14 cellular contexts compared by ENCODE assay signal in genomic region chr22:37071850-37072592, GRCh38. TPM values are rescaled to one million over a fixed set of nuclear protein-coding genes. Genes with fewer than 3 reads are reported as not detected.
A peak's percentile ranks its signal among the peaks of the same experiment; 100 is the strongest.
DNase-seq lines count a peak whose midpoint lies in the region; ATAC-seq, FAIRE-seq and TF ChIP-seq lines count a peak whose summit lies in the region.
"Not testable (repeated sequence)": the region's sequence is repeated elsewhere in the genome, so short reads cannot be mapped to it uniquely, and the experiment has no call there.
"Had no signal": no experiment of that assay in that cellular context is flagged by ENCODE, and none has a peak within 500 bp of the region (broad histone marks: within the 10 kb centered on the region; RNA-seq: fewer than 3 reads in every experiment).

No MANE protein-coding gene starts in this region.

- intact Hi-C loops in GM12878 (cut with micrococcal nuclease; ENCODE audit: unreplicated experiment): not testable (repeated sequence)

- H3K9ac ChIP-seq in GM12878 (ENCODE audit: control insufficient read depth, insufficient read depth, low read length); H1 (replicated peaks in 1 of 4; ENCODE audit: extremely low read depth in 1 of 4, low read depth in 3 of 4, low read length in 3 of 4): not testable (repeated sequence)
- H3K9ac ChIP-seq in neuronal stem cell (ENCODE audit: low read depth, low read length, poor library complexity): peak overlapping the region; percentile 55

- not testable (repeated sequence) for H2BK20ac ChIP-seq in H1 (ENCODE audit: low read length)

- RAD21 ChIA-PET in GM12878 (lab: Charles Lee; ENCODE audit: unreplicated experiment): not testable (repeated sequence)

- H3K4me2 ChIP-seq in GM12878 (ENCODE audit: control insufficient read depth, insufficient read depth); H1 (ENCODE audit: insufficient read depth in 1 of 2, low read depth in 2 of 2, low read length in 2 of 2); neuronal stem cell (ENCODE audit: insufficient read depth, low read length, poor library complexity, severe bottlenecking): not testable (repeated sequence)

- not testable (repeated sequence) for H4K8ac ChIP-seq in H1 (ENCODE audit: extremely low read depth, insufficient read depth, low read length); neuronal stem cell (ENCODE audit: low read depth, low read length)

- SMC1A ChIA-PET in GM12878 (lab: Charles Lee; ENCODE audit: uncharacterized antibody, unreplicated experiment): not testable (repeated sequence)

- H2BK120ac ChIP-seq in H1 (replicated peaks; ENCODE audit: low read depth, low read length); neuronal stem cell (ENCODE audit: low read depth, low read length): not testable (repeated sequence)

- not testable (repeated sequence) for H2AFZ ChIP-seq in GM12878 (ENCODE audit: control insufficient read depth, low read depth, low read length); H1 (ENCODE audit: low read length); neuronal stem cell (ENCODE audit: low read length)

- not testable (repeated sequence) for H3K36me3 ChIP-seq in GM12878 (ENCODE audit: control insufficient read depth in 2 of 2, insufficient read depth in 2 of 2, low read length in 1 of 2); H1 (ENCODE audit: control insufficient read depth in 2 of 4, insufficient read depth in 4 of 4, low read length in 3 of 4); neuronal stem cell (replicated peaks in 1 of 2; ENCODE audit: control insufficient read depth in 2 of 2, insufficient read depth in 2 of 2, low read length in 2 of 2)

- H3K27me3 ChIP-seq in GM12878 (replicated peaks in 1 of 2; ENCODE audit: control insufficient read depth in 2 of 2, insufficient read depth in 2 of 2, low read length in 1 of 2): not testable (repeated sequence)
- H3K27me3 ChIP-seq in H1 (replicated peaks in 1 of 4; ENCODE audit: control insufficient read depth in 3 of 4, extremely low read depth in 1 of 4, insufficient read depth in 3 of 4, low read length in 3 of 4) (peaks cover 14 to 64% (median 53%) of the 10 kb centered on the region in 4 experiments), neuronal stem cell (ENCODE audit: control insufficient read depth in 3 of 3, insufficient read depth in 3 of 3, low read depth in 1 of 3, low read length in 3 of 3) (peaks cover 4 to 48% (median 46%) of the 10 kb centered on the region in 3 experiments)

- TF ChIP-seq RAD21 in GM12878 (IDR thresholded peaks at IDR 0.05; ENCODE audit: insufficient read depth, low read depth, low read length); H1 (IDR thresholded peaks at IDR 0.05 in 1 of 2, conservative IDR thresholded peaks at IDR 0.05 in 1 of 2; ENCODE audit: low read depth in 2 of 2, low read length in 2 of 2): not testable (repeated sequence)

- not testable (repeated sequence) for H3K18ac ChIP-seq in H1 (ENCODE audit: extremely low read depth, low read length); neuronal stem cell (ENCODE audit: low read length)

- 67% methylated on average over 5 of the region's 5 CpGs for WGBS in GM12878 (ENCODE audit: insufficient coverage, insufficient replicate concordance, low lambda C conversion rate, missing lambda C conversion rate)
- 86 to 100% methylated on average over 3 to 5 of the region's 5 CpGs for WGBS in H1 (ENCODE audit: extremely low coverage in 1 of 2, insufficient coverage in 1 of 2, insufficient read length in 1 of 2, insufficient replicate concordance in 2 of 2, low coverage in 1 of 2, low lambda C conversion rate in 2 of 2, missing lambda C conversion rate in 1 of 2), 2 experiments
- 100% methylated on average over 2 to 4 of the region's 5 CpGs for WGBS in neuronal stem cell (ENCODE audit: extremely low coverage in 2 of 2, insufficient read length in 2 of 2, insufficient replicate concordance in 1 of 2), 2 donors

- not testable (repeated sequence) for H4K5ac ChIP-seq in H1 (ENCODE audit: insufficient read length, low read depth, low read length)

- not testable (repeated sequence) for FAIRE-seq in GM12878 (lab: Jason Lieb, UNC); H1 (lab: Jason Lieb, UNC)

- H3K4me3 ChIP-seq in GM12878; H1 (ENCODE audit: extremely low read depth in 1 of 4, insufficient read depth in 2 of 4, low read depth in 3 of 4, low read length in 4 of 4); neuronal stem cell (ENCODE audit: low read length in 2 of 2): not testable (repeated sequence)

- not testable (repeated sequence) for H2BK15ac ChIP-seq in H1 (ENCODE audit: low read length); neuronal stem cell (ENCODE audit: low read length)

- ATAC-seq in GM12878: not testable (repeated sequence)

- H3K4ac ChIP-seq in H1 (replicated peaks; ENCODE audit: insufficient read length, low read depth, low read length); neuronal stem cell (ENCODE audit: low read length): not testable (repeated sequence)

- not testable (repeated sequence) for DNase-seq in HEK293T (ENCODE audit: extremely low spot score); GM12878 (ENCODE audit: low read depth, low spot score); H1 (ENCODE audit: low read depth in 1 of 2, low spot score in 2 of 2); neuronal stem cell (ENCODE audit: low spot score)

- not testable (repeated sequence) for H3K23ac ChIP-seq in H1 (ENCODE audit: insufficient read length)
- H3K23ac ChIP-seq in neuronal stem cell (ENCODE audit: low read depth, low read length, poor library complexity): peak overlapping the region; percentile 56

- not testable (repeated sequence) for H2BK5ac ChIP-seq in H1 (ENCODE audit: low read depth, low read length); neuronal stem cell (ENCODE audit: low read length)

- CTCF ChIA-PET in HEK293T (lab: Yijun Ruan, JAX); GM12878 (lab: Yijun Ruan, JAX): not testable (repeated sequence)
- CTCF ChIA-PET in H1 (lab: Charles Lee; ENCODE audit: partially characterized antibody): interaction anchor here (0.5 kb wide), 1 partner anchor 96 kb away, joined by 3 read pairs; no protein-coding TSS in a partner anchor

- not testable (repeated sequence) for BruUV-seq in GM12878 (replicated peaks; lab: Mats Ljungman, UMichigan)

- not testable (repeated sequence) for H2BK12ac ChIP-seq in H1 (ENCODE audit: low read depth, low read length); neuronal stem cell (ENCODE audit: low read length)

- in situ Hi-C loops in GM12878 (cut with MboI): not testable (repeated sequence)

- not testable (repeated sequence) for H3K79me2 ChIP-seq in GM12878 (ENCODE audit: control insufficient read depth, insufficient read depth, low read length); H1 (ENCODE audit: control insufficient read depth in 1 of 2, insufficient read depth in 2 of 2, low read length in 2 of 2)

- H3K9me3 ChIP-seq in GM12878 (replicated peaks; ENCODE audit: control insufficient read depth, insufficient read depth, low read length); H1 (ENCODE audit: insufficient read depth in 2 of 2, low read depth in 1 of 2, low read length in 1 of 2); neuronal stem cell (replicated peaks in 1 of 2; ENCODE audit: control insufficient read depth in 2 of 2, insufficient read depth in 1 of 2, low read depth in 1 of 2, low read length in 2 of 2): not testable (repeated sequence)

- not testable (repeated sequence) for H2AK5ac ChIP-seq in H1 (ENCODE audit: low read depth, low read length); neuronal stem cell (ENCODE audit: low read depth, low read length)

- not testable (repeated sequence) for H3K27ac ChIP-seq in GM12878 (ENCODE audit: control insufficient read depth, insufficient read depth); H1 (ENCODE audit: low read depth, low read length); neuronal stem cell (replicated peaks; ENCODE audit: low read length)

- H3K4me1 ChIP-seq in GM12878 (ENCODE audit: control insufficient read depth, insufficient read depth, low read length); H1 (replicated peaks in 1 of 4; ENCODE audit: control insufficient read depth in 3 of 4, insufficient read depth in 4 of 4, low read length in 3 of 4); neuronal stem cell (ENCODE audit: control insufficient read depth in 2 of 2, insufficient read depth in 1 of 2, low read depth in 1 of 2, low read length in 2 of 2): not testable (repeated sequence)

- TF ChIP-seq POLR2A in GM12878 (IDR thresholded peaks at IDR 0.05; ENCODE audit: low read depth, low read length); H1 (IDR thresholded peaks at IDR 0.05; ENCODE audit: control extremely low read depth in 1 of 2, low read depth in 2 of 2, low read length in 2 of 2): not testable (repeated sequence)

- not testable (repeated sequence) for H3K79me1 ChIP-seq in H1 (ENCODE audit: low read depth, low read length); neuronal stem cell (ENCODE audit: low read depth, low read length)

- H3K23me2 ChIP-seq in H1 (ENCODE audit: low read depth, low read length): peaks cover 19% of the 10 kb centered on the region; the same call in 1 of the 2 replicates

- TF ChIP-seq EP300 in GM12878 (IDR thresholded peaks at IDR 0.05; ENCODE audit: borderline replicate concordance in 1 of 2, control insufficient read depth in 1 of 2, low read depth in 2 of 2, low read length in 2 of 2); H1 (IDR thresholded peaks at IDR 0.05; ENCODE audit: borderline replicate concordance in 1 of 2, low read depth in 2 of 2, low read length in 2 of 2): not testable (repeated sequence)

- H4K20me1 ChIP-seq in GM12878 (ENCODE audit: control insufficient read depth, insufficient read depth): not testable (repeated sequence)
- H4K20me1 ChIP-seq in H1 (replicated peaks in 1 of 2; ENCODE audit: control insufficient read depth in 1 of 2, insufficient read depth in 2 of 2, low read length in 2 of 2): peaks cover 0 to 13% of the 10 kb centered on the region in 2 experiments

- not testable (repeated sequence) for H4K91ac ChIP-seq in H1 (replicated peaks; ENCODE audit: insufficient read length, low read length)
- peak overlapping the region; percentile 6 for H4K91ac ChIP-seq in neuronal stem cell (ENCODE audit: low read depth, low read length, poor library complexity)

- not testable (repeated sequence) for TF ChIP-seq CTCF in GM12878 (IDR thresholded peaks at IDR 0.05 in 2 of 3, conservative IDR thresholded peaks at IDR 0.05 in 1 of 3; ENCODE audit: control insufficient read depth in 2 of 3, extremely low read depth in 1 of 3, insufficient read depth in 1 of 3, low read depth in 3 of 3, low read length in 3 of 3); H1 (IDR thresholded peaks at IDR 0.05; ENCODE audit: control extremely low read depth in 1 of 3, insufficient read depth in 1 of 3, low read depth in 1 of 3, low read length in 3 of 3)

- H3K56ac ChIP-seq in H1 (replicated peaks; ENCODE audit: insufficient read length, low read depth, low read length): peak overlapping the region; percentile 30

- not testable (repeated sequence) for H3K14ac ChIP-seq in H1 (ENCODE audit: insufficient read length); neuronal stem cell (ENCODE audit: low read length)

- POLR2A ChIA-PET in HEK293T (lab: Yijun Ruan, JAX); GM12878 (lab: Charles Lee); H1 (lab: Charles Lee; ENCODE audit: partially characterized antibody): not testable (repeated sequence)

RNA-seq across cellular contexts. Expression of gene KCTD17, which starts 20.5 kb away (rescaled TPM):
- total RNA-seq in GM12878 (2013; cell fraction: nucleolus; rRNA removed): 8.3 and 13.5 TPM in 2 replicates
- total RNA-seq in GM12878 (2014; rRNA removed): 10.4 and 11.8 TPM in 2 replicates
- 5.2 and 6.4 TPM in 2 replicates for total RNA-seq in GM12878 (2014; rRNA removed; fragmentation: Illumina TruSeq; extraction: Trizol)
- 16.8 and 18.4 TPM in 2 replicates for total RNA-seq in GM12878 (2021)
- polyA plus RNA-seq in GM12878 (2011; ENCODE audit: low read depth): 6.1 TPM
- polyA plus RNA-seq in GM12878 (2011; rRNA removed): 7.6 and 13.0 TPM in 2 replicates
- 12.7 and 18.2 TPM in 2 replicates for polyA plus RNA-seq in GM12878 (2011; cell fraction: cytosol; rRNA removed)
- polyA plus RNA-seq in GM12878 (2011; cell fraction: nucleus; rRNA removed): 53.0 and 66.8 TPM in 2 replicates
- 7.0 and 7.7 TPM in 2 replicates for polyA plus RNA-seq in GM12878 (2012)
- polyA plus RNA-seq in GM12878 (2014; fragmentation: Illumina TruSeq; extraction: Trizol): 2.1 and 7.2 TPM in 2 replicates
- under 1 TPM in 1 of 2 experiments, not detected in 1; 0.16 TPM for polyA plus RNA-seq in GM12878 (2014; fragmentation: Nextera tagmentation; extraction: Ambion mirVana)
- polyA plus RNA-seq in GM12878 (2014; rRNA removed): 9.1 and 13.3 TPM in 2 replicates
- polyA plus RNA-seq in GM12878 (2016; fragmentation: Nextera tagmentation; extraction: Ambion mirVana): 10 to 100 TPM; 10.1 to 10.9 TPM
- polyA minus RNA-seq in GM12878 (2011; rRNA and poly(A)+ RNA removed): 11.2 and 14.5 TPM in 2 replicates
- 4.9 and 7.0 TPM in 2 replicates for polyA minus RNA-seq in GM12878 (2011; cell fraction: cytosol; rRNA and poly(A)+ RNA removed)
- polyA minus RNA-seq in GM12878 (2011; cell fraction: nucleus; rRNA and poly(A)+ RNA removed): 8.1 and 15.6 TPM in 2 replicates
- total RNA-seq in H1 (2021; fragmentation: NEBNext Ultra II Directional; extraction: Animal tissue kit (Norgen Biotek cat#: 25700)): 35.8 and 39.4 TPM in 2 replicates
- 44.0 and 69.0 TPM in 2 replicates for polyA plus RNA-seq in H1 (2011; rRNA removed)
- 47.9 TPM for polyA plus RNA-seq in H1 (2011; cell fraction: cytosol; rRNA removed)
- 87.7 TPM for polyA plus RNA-seq in H1 (2011; cell fraction: nucleus; rRNA removed)
- polyA plus RNA-seq in H1 (2012, experiment 1 of 2): 24.9 to 38.8 TPM (median 38.0 TPM) in 4 replicates
- 36.2 TPM for polyA plus RNA-seq in H1 (2012, experiment 2 of 2)
- polyA plus RNA-seq in H1 (2013, experiment 1 of 2): 21.4 TPM
- polyA plus RNA-seq in H1 (2013, experiment 2 of 2): 23.8 TPM
- polyA minus RNA-seq in H1 (2011; rRNA and poly(A)+ RNA removed): 22.1 and 45.1 TPM in 2 replicates
- polyA minus RNA-seq in H1 (2011; cell fraction: cytosol; rRNA and poly(A)+ RNA removed): 20.6 TPM
- 27.7 TPM for polyA minus RNA-seq in H1 (2011; cell fraction: nucleus; rRNA and poly(A)+ RNA removed)
- 46.3 TPM for polyA plus RNA-seq in neuronal stem cell (2013, experiment 1 of 2)
- polyA plus RNA-seq in neuronal stem cell (2013, experiment 2 of 2): 47.4 TPM

RNA-seq across cellular contexts. Expression of gene TMPRSS6, which starts 37.5 kb away (rescaled TPM):
- total RNA-seq in GM12878 (2013; cell fraction: nucleolus; rRNA removed): 4.0 TPM in 2 replicates
- total RNA-seq in GM12878 (2014; rRNA removed) (0.06 TPM in 1 of 2 replicates, not detected in the other), GM12878 (2014; rRNA removed; fragmentation: Illumina TruSeq; extraction: Trizol) (not detected in 2 replicates), GM12878 (2021) (0.19 and 0.31 TPM in 2 replicates)
- polyA plus RNA-seq in GM12878 (2011; ENCODE audit: low read depth): 0.21 TPM
- polyA plus RNA-seq in GM12878 (2011; rRNA removed) (0.55 and 0.69 TPM in 2 replicates), GM12878 (2014; fragmentation: Illumina TruSeq; extraction: Trizol) (not detected in 2 replicates), GM12878 (2014; fragmentation: Nextera tagmentation; extraction: Ambion mirVana) (not detected), GM12878 (2014; rRNA removed) (0.03 TPM in 1 of 2 replicates, not detected in the other), GM12878 (2016; fragmentation: Nextera tagmentation; extraction: Ambion mirVana) (under 1 TPM in 1 of 2 experiments, not detected in 1; 0.07 TPM), H1 (2011; rRNA removed) (0.02 and 0.05 TPM in 2 replicates)
- 0.82 and 1.3 TPM in 2 replicates for polyA plus RNA-seq in GM12878 (2011; cell fraction: cytosol; rRNA removed)
- polyA plus RNA-seq in GM12878 (2011; cell fraction: nucleus; rRNA removed): 3.8 and 6.0 TPM in 2 replicates
- polyA plus RNA-seq in GM12878 (2012): 0.57 and 1.00 TPM in 2 replicates
- polyA minus RNA-seq in GM12878 (2011; rRNA and poly(A)+ RNA removed): 0.82 and 1.1 TPM in 2 replicates
- polyA minus RNA-seq in GM12878 (2011; cell fraction: cytosol; rRNA and poly(A)+ RNA removed): 0.31 TPM in 1 of 2 replicates, not detected in the other
- 1.8 TPM in 2 replicates for polyA minus RNA-seq in GM12878 (2011; cell fraction: nucleus; rRNA and poly(A)+ RNA removed)
- not detected in 2 replicates for total RNA-seq in H1 (2021; fragmentation: NEBNext Ultra II Directional; extraction: Animal tissue kit (Norgen Biotek cat#: 25700))
- polyA plus RNA-seq in H1 (2011; cell fraction: cytosol; rRNA removed): 0.06 TPM
- 0.19 TPM for polyA plus RNA-seq in H1 (2011; cell fraction: nucleus; rRNA removed)
- 0.13 to 0.27 TPM (median 0.19 TPM) in 4 replicates for polyA plus RNA-seq in H1 (2012, experiment 1 of 2)
- 0.09 TPM for polyA plus RNA-seq in H1 (2012, experiment 2 of 2)
- 0.02 TPM for polyA plus RNA-seq in H1 (2013, experiment 1 of 2)
- polyA plus RNA-seq in H1 (2013, experiment 2 of 2): 0.02 TPM
- not detected in 2 replicates for polyA minus RNA-seq in H1 (2011; rRNA and poly(A)+ RNA removed)
- polyA minus RNA-seq in H1 (2011; cell fraction: cytosol; rRNA and poly(A)+ RNA removed): not detected
- not detected for polyA minus RNA-seq in H1 (2011; cell fraction: nucleus; rRNA and poly(A)+ RNA removed)
- polyA plus RNA-seq in neuronal stem cell (2013, experiment 1 of 2): 0.01 TPM
- polyA plus RNA-seq in neuronal stem cell (2013, experiment 2 of 2): not detected
- total RNA-seq: A172, A673, Calu3, Daoy, G401, GM23248, H4, H9 had no signal
- polyA plus RNA-seq: BJ; CD4-positive, alpha-beta memory T cell had no signal

RNA-seq across cellular contexts. Expression of gene MPST, which starts 52.5 kb away (rescaled TPM):
- 17.4 and 21.5 TPM in 2 replicates for total RNA-seq in GM12878 (2013; cell fraction: nucleolus; rRNA removed)
- total RNA-seq in GM12878 (2014; rRNA removed) (79.0 and 88.7 TPM in 2 replicates), GM12878 (2014; rRNA removed; fragmentation: Illumina TruSeq; extraction: Trizol) (13.8 and 16.4 TPM in 2 replicates), GM12878 (2021) (58.0 and 58.2 TPM in 2 replicates)
- polyA plus RNA-seq in GM12878 (2011; ENCODE audit: low read depth): 7.7 TPM
- polyA plus RNA-seq in GM12878 (2011; rRNA removed) (9.4 and 21.1 TPM in 2 replicates), GM12878 (2014; fragmentation: Illumina TruSeq; extraction: Trizol) (3.5 and 8.1 TPM in 2 replicates), GM12878 (2014; fragmentation: Nextera tagmentation; extraction: Ambion mirVana) (1 to 10 TPM in 1 of 2 experiments, under 1 TPM in 1; 0.95 to 2.4 TPM), GM12878 (2014; rRNA removed) (88.1 and 101 TPM in 2 replicates), GM12878 (2016; fragmentation: Nextera tagmentation; extraction: Ambion mirVana) (10 to 100 TPM; 55.9 to 60.8 TPM), H1 (2011; rRNA removed) (124 and 229 TPM in 2 replicates)
- polyA plus RNA-seq in GM12878 (2011; cell fraction: cytosol; rRNA removed): 32.6 and 65.8 TPM in 2 replicates
- 49.0 and 61.0 TPM in 2 replicates for polyA plus RNA-seq in GM12878 (2011; cell fraction: nucleus; rRNA removed)
- polyA plus RNA-seq in GM12878 (2012): 30.4 and 40.4 TPM in 2 replicates
- 8.3 and 17.3 TPM in 2 replicates for polyA minus RNA-seq in GM12878 (2011; rRNA and poly(A)+ RNA removed)
- polyA minus RNA-seq in GM12878 (2011; cell fraction: cytosol; rRNA and poly(A)+ RNA removed): 19.9 and 21.1 TPM in 2 replicates
- 6.5 and 14.4 TPM in 2 replicates for polyA minus RNA-seq in GM12878 (2011; cell fraction: nucleus; rRNA and poly(A)+ RNA removed)
- total RNA-seq in H1 (2021; fragmentation: NEBNext Ultra II Directional; extraction: Animal tissue kit (Norgen Biotek cat#: 25700)): 86.0 and 89.9 TPM in 2 replicates
- 146 TPM for polyA plus RNA-seq in H1 (2011; cell fraction: cytosol; rRNA removed)
- 185 TPM for polyA plus RNA-seq in H1 (2011; cell fraction: nucleus; rRNA removed)
- 52.9 to 98.2 TPM (median 88.2 TPM) in 4 replicates for polyA plus RNA-seq in H1 (2012, experiment 1 of 2)
- polyA plus RNA-seq in H1 (2012, experiment 2 of 2): 88.4 TPM
- polyA plus RNA-seq in H1 (2013, experiment 1 of 2): 83.0 TPM
- polyA plus RNA-seq in H1 (2013, experiment 2 of 2): 81.8 TPM
- 13.0 and 20.1 TPM in 2 replicates for polyA minus RNA-seq in H1 (2011; rRNA and poly(A)+ RNA removed)
- polyA minus RNA-seq in H1 (2011; cell fraction: cytosol; rRNA and poly(A)+ RNA removed): 66.1 TPM
- polyA minus RNA-seq in H1 (2011; cell fraction: nucleus; rRNA and poly(A)+ RNA removed): 39.9 TPM
- polyA plus RNA-seq in neuronal stem cell (2013, experiment 1 of 2): 164 TPM
- polyA plus RNA-seq in neuronal stem cell (2013, experiment 2 of 2): 164 TPM

RNA-seq across cellular contexts. Expression of gene TST, which starts 52.8 kb away (rescaled TPM):
- 2.8 and 4.3 TPM in 2 replicates for total RNA-seq in GM12878 (2013; cell fraction: nucleolus; rRNA removed)
- total RNA-seq in GM12878 (2014; rRNA removed) (24.6 TPM in 2 replicates), GM12878 (2014; rRNA removed; fragmentation: Illumina TruSeq; extraction: Trizol) (8.8 and 9.3 TPM in 2 replicates), GM12878 (2021) (20.8 and 20.9 TPM in 2 replicates)
- 4.2 TPM for polyA plus RNA-seq in GM12878 (2011; ENCODE audit: low read depth)
- polyA plus RNA-seq in GM12878 (2011; rRNA removed) (3.3 and 9.5 TPM in 2 replicates), GM12878 (2014; fragmentation: Illumina TruSeq; extraction: Trizol) (0.59 and 5.7 TPM in 2 replicates), GM12878 (2014; fragmentation: Nextera tagmentation; extraction: Ambion mirVana) (1 to 10 TPM; 2.4 to 7.0 TPM), GM12878 (2014; rRNA removed) (24.1 and 25.0 TPM in 2 replicates), GM12878 (2016; fragmentation: Nextera tagmentation; extraction: Ambion mirVana) (10 to 100 TPM; 11.3 to 11.8 TPM), H1 (2011; rRNA removed) (61.6 and 82.8 TPM in 2 replicates)
- polyA plus RNA-seq in GM12878 (2011; cell fraction: cytosol; rRNA removed): 13.6 and 23.5 TPM in 2 replicates
- 10.1 and 13.5 TPM in 2 replicates for polyA plus RNA-seq in GM12878 (2011; cell fraction: nucleus; rRNA removed)
- 5.7 and 6.9 TPM in 2 replicates for polyA plus RNA-seq in GM12878 (2012)
- polyA minus RNA-seq in GM12878 (2011; rRNA and poly(A)+ RNA removed): 4.5 and 9.4 TPM in 2 replicates
- polyA minus RNA-seq in GM12878 (2011; cell fraction: cytosol; rRNA and poly(A)+ RNA removed): 3.3 and 4.1 TPM in 2 replicates
- 4.1 and 8.3 TPM in 2 replicates for polyA minus RNA-seq in GM12878 (2011; cell fraction: nucleus; rRNA and poly(A)+ RNA removed)
- 22.6 and 23.6 TPM in 2 replicates for total RNA-seq in H1 (2021; fragmentation: NEBNext Ultra II Directional; extraction: Animal tissue kit (Norgen Biotek cat#: 25700))
- polyA plus RNA-seq in H1 (2011; cell fraction: cytosol; rRNA removed): 53.6 TPM
- polyA plus RNA-seq in H1 (2011; cell fraction: nucleus; rRNA removed): 57.3 TPM
- polyA plus RNA-seq in H1 (2012, experiment 1 of 2): 20.0 to 33.4 TPM (median 31.7 TPM) in 4 replicates
- polyA plus RNA-seq in H1 (2012, experiment 2 of 2): 46.9 TPM
- polyA plus RNA-seq in H1 (2013, experiment 1 of 2): 21.6 TPM
- 21.2 TPM for polyA plus RNA-seq in H1 (2013, experiment 2 of 2)
- polyA minus RNA-seq in H1 (2011; rRNA and poly(A)+ RNA removed): 15.3 and 16.1 TPM in 2 replicates
- 15.0 TPM for polyA minus RNA-seq in H1 (2011; cell fraction: cytosol; rRNA and poly(A)+ RNA removed)
- 24.1 TPM for polyA minus RNA-seq in H1 (2011; cell fraction: nucleus; rRNA and poly(A)+ RNA removed)
- 29.6 TPM for polyA plus RNA-seq in neuronal stem cell (2013, experiment 1 of 2)
- 29.3 TPM for polyA plus RNA-seq in neuronal stem cell (2013, experiment 2 of 2)
